ENCODE assay signal across 1 cellular context in genomic region chr17:79955961-79956735, GRCh38.
TF ChIP-seq lines count a peak whose summit lies in the region.

No MANE protein-coding gene starts in this region.

TF ChIP-seq in WTC11, 78 proteins besides CTCF, POLR2A, EP300 and RAD21 (continued from another document):
- no peak for TF ChIP-seq ZBTB43 (CRISPR knock-in tag; IDR thresholded peaks at IDR 0.05)
- TF ChIP-seq NFE2L1 (CRISPR knock-in tag; IDR thresholded peaks at IDR 0.05) = no peak
- no peak for TF ChIP-seq CDX4 (CRISPR knock-in tag; IDR thresholded peaks at IDR 0.05; ENCODE audit: borderline replicate concordance)
- TF ChIP-seq ZNF396 (CRISPR knock-in tag; IDR thresholded peaks at IDR 0.05; ENCODE audit: borderline replicate concordance) = no peak
- no peak for TF ChIP-seq FOXP1 (CRISPR knock-in tag; IDR thresholded peaks at IDR 0.05; ENCODE audit: borderline replicate concordance)
- TF ChIP-seq JUN (CRISPR knock-in tag; IDR thresholded peaks at IDR 0.05) = no peak
